Comparison of ENCODE assay signal across 15 cellular contexts in genomic region chr6:106870069-106870468, GRCh38.
A peak's percentile ranks its signal among the peaks of the same experiment; 100 is the strongest.
DNase-seq lines count a peak whose midpoint lies in the region; ATAC-seq, FAIRE-seq and TF ChIP-seq lines count a peak whose summit lies in the region.
"Had no signal": no experiment of that assay in that cellular context is flagged by ENCODE, and none has a peak within 500 bp of the region (broad histone marks: within the 10 kb centered on the region; RNA-seq: fewer than 3 reads in every experiment).

No MANE protein-coding gene starts in this region.

- H3K4me1 Mint-ChIP-seq in activated T-helper 2 cell treated with anti-CD3 and anti-CD28 coated beads, Interferon-gamma antibody, Interleukin-2, Interleukin-4, amounts not matched to agents 10 μg/mL and 5 μg/mL and 100 μg/mL, durations not matched to agents 14 hours and 24 hours and 36 hours (ENCODE audit: low read depth): no peaks in the 10 kb centered on the region
- H3K4me1 Mint-ChIP-seq: CD8-positive, alpha-beta memory T cell had no signal

- H3K36me3 Mint-ChIP-seq in activated T-helper 2 cell treated with anti-CD3 and anti-CD28 coated beads, Interferon-gamma antibody, Interleukin-2, Interleukin-4, amounts not matched to agents 10 μg/mL and 5 μg/mL and 100 μg/mL, durations not matched to agents 14 hours and 24 hours and 36 hours (ENCODE audit: low read depth): no peaks in the 10 kb centered on the region
- H3K36me3 Mint-ChIP-seq: activated naive CD8-positive, alpha-beta T cell; CD8-positive, alpha-beta memory T cell had no signal

- intact Hi-C loops in PC-3 (cut with micrococcal nuclease): no loop called here
- intact Hi-C loops in pancreas (cut with DNase I): no loop called here
- intact Hi-C loops in activated T-helper 2 cell treated with anti-CD3 and anti-CD28 coated beads, Interferon-gamma antibody, Interleukin-2, Interleukin-4, amounts not matched to agents 10 μg/mL and 5 μg/mL and 100 μg/mL, durations not matched to agents 14 hours and 24 hours and 36 hours (cut with micrococcal nuclease): no loop called here

- H3K4me2 ChIP-seq in PC-3 (ENCODE audit: low read length): no peak overlapping the region
- H3K4me2 ChIP-seq: KMS-11 had no signal

- H3K4me1 ChIP-seq in PC-3 (ENCODE audit: insufficient read depth, low read length) (peaks cover 28% of the 10 kb centered on the region; the same call in 1 of the 2 replicates), pancreas (peaks cover 0 to 16% (median 5%) of the 10 kb centered on the region in 3 donors)

- H3F3A ChIP-seq in PC-3 (ENCODE audit: low read length, unreplicated experiment): no peaks in the 10 kb centered on the region

- no TSS peak for BruUV-seq in PC-3 (replicated peaks; lab: Mats Ljungman, UMichigan)

- H3K9me3 Mint-ChIP-seq in activated T-helper 2 cell treated with anti-CD3 and anti-CD28 coated beads, Interferon-gamma antibody, Interleukin-2, Interleukin-4, amounts not matched to agents 10 μg/mL and 5 μg/mL and 100 μg/mL, durations not matched to agents 14 hours and 24 hours and 36 hours: no peaks in the 10 kb centered on the region

- no peak overlapping the region for H3K4me3 ChIP-seq in PC-3 (ENCODE audit: low read length)
- no peak overlapping the region for H3K4me3 ChIP-seq in pancreas
- H3K4me3 ChIP-seq: dorsolateral prefrontal cortex had no signal

- peak; percentile 65 for ATAC-seq in PC-3
- ATAC-seq in pancreas: peak in 3 of 4 donors; percentile 9 to 46 (median 33)
- no peak for ATAC-seq in GM19328 (IDR thresholded peaks at IDR 0.05; ENCODE audit: unreplicated experiment)

- H3K9ac ChIP-seq in PC-3 (ENCODE audit: low read length): no peak overlapping the region
- H3K9ac ChIP-seq: KMS-11 had no signal

- no peaks in the 10 kb centered on the region for H3K9me2 ChIP-seq in PC-3 (replicated peaks; ENCODE audit: low read length)

- H3K27ac ChIP-seq in PC-3 (ENCODE audit: low read length) (peak overlapping the region; percentile 20), epithelial cell of prostate (peak overlapping the region; percentile 97), pancreas (peak overlapping the region in 1 of 4 donors; percentile 1)
- H3K27ac ChIP-seq: dorsolateral prefrontal cortex, KMS-11 had no signal

- H3K4me3 Mint-ChIP-seq in activated T-helper 2 cell treated with anti-CD3 and anti-CD28 coated beads, Interferon-gamma antibody, Interleukin-2, Interleukin-4, amounts not matched to agents 10 μg/mL and 5 μg/mL and 100 μg/mL, durations not matched to agents 14 hours and 24 hours and 36 hours (ENCODE audit: low read depth): no peak overlapping the region
- H3K4me3 Mint-ChIP-seq: activated naive CD8-positive, alpha-beta T cell; CD8-positive, alpha-beta memory T cell; stimulated activated naive CD8-positive, alpha-beta T cell treated with anti-CD3 and anti-CD28 coated beads, Interleukin-15, Interleukin-2, amounts not matched to agents 100 ng/mL and 50 ng/mL, for 24 hours had no signal

- no peaks in the 10 kb centered on the region for H3K27me3 ChIP-seq in PC-3 (ENCODE audit: low read length)
- H3K27me3 ChIP-seq in pancreas: no peaks in the 10 kb centered on the region
- H3K27me3 ChIP-seq: dorsolateral prefrontal cortex had no signal

- H2AFZ ChIP-seq in PC-3 (ENCODE audit: low read length): no peak overlapping the region

- CTCF ChIA-PET in PC-3 (lab: Charles Lee): no interaction called here

- FAIRE-seq in pancreas (lab: Jason Lieb, UNC): no peak

- peaks cover 3% of the 10 kb centered on the region for H3K27me3 Mint-ChIP-seq in activated T-helper 2 cell treated with anti-CD3 and anti-CD28 coated beads, Interferon-gamma antibody, Interleukin-2, Interleukin-4, amounts not matched to agents 10 μg/mL and 5 μg/mL and 100 μg/mL, durations not matched to agents 14 hours and 24 hours and 36 hours (ENCODE audit: low read depth)
- H3K27me3 Mint-ChIP-seq: activated naive CD8-positive, alpha-beta T cell; stimulated activated naive CD8-positive, alpha-beta T cell treated with anti-CD3 and anti-CD28 coated beads, Interleukin-15, Interleukin-2, amounts not matched to agents 100 ng/mL and 50 ng/mL, for 24 hours had no signal

- no peaks in the 10 kb centered on the region for H4K20me1 ChIP-seq in PC-3 (ENCODE audit: low read length)

- 79 to 89% methylated on average over 1 of the region's 1 CpG for WGBS in pancreas, 2 donors

- DNase-seq in EH (ENCODE audit: low read depth): peak; percentile 84
- peak; percentile 75 for DNase-seq in PC-3
- DNase-seq in epithelial cell of prostate (ENCODE audit: low read depth, low spot score): peak; percentile 91
- DNase-seq in pancreas: no peak
- no peak for DNase-seq in DMS79 treated with DMSO at 0.1 percent for 48 hours (lab: John Stamatoyannopoulos, UW)
- DNase-seq in activated T-helper 2 cell treated with anti-CD3 and anti-CD28 coated beads, Interferon-gamma antibody, Interleukin-2, Interleukin-4, amounts not matched to agents 10 μg/mL and 5 μg/mL and 100 μg/mL, durations not matched to agents 14 hours and 24 hours and 36 hours (ENCODE audit: low spot score): no peak
- DNase-seq in NCI-H510A treated with DMSO at 0.1 percent for 48 hours (lab: John Stamatoyannopoulos, UW): no peak
- DNase-seq: CD8-positive, alpha-beta memory T cell; dorsolateral prefrontal cortex; GOT3; posterior cingulate gyrus had no signal

- H3K79me2 ChIP-seq in PC-3 (ENCODE audit: low read length): no peaks in the 10 kb centered on the region

- no peak overlapping the region for H3K27ac Mint-ChIP-seq in activated T-helper 2 cell treated with anti-CD3 and anti-CD28 coated beads, Interferon-gamma antibody, Interleukin-2, Interleukin-4, amounts not matched to agents 10 μg/mL and 5 μg/mL and 100 μg/mL, durations not matched to agents 14 hours and 24 hours and 36 hours
- H3K27ac Mint-ChIP-seq: activated naive CD8-positive, alpha-beta T cell; CD8-positive, alpha-beta memory T cell; stimulated activated naive CD8-positive, alpha-beta T cell treated with anti-CD3 and anti-CD28 coated beads, Interleukin-15, Interleukin-2, amounts not matched to agents 100 ng/mL and 50 ng/mL, for 24 hours had no signal

- TF ChIP-seq CTCF in PC-3 (conservative IDR thresholded peaks at IDR 0.05; ENCODE audit: low read depth, low read length): no peak
- TF ChIP-seq CTCF in pancreas (IDR thresholded peaks at IDR 0.05): no peak

- H3K36me3 ChIP-seq in PC-3 (ENCODE audit: low read depth, low read length) (no peaks in the 10 kb centered on the region), pancreas (no peaks in the 10 kb centered on the region)

- POLR2A ChIA-PET in PC-3 (lab: Charles Lee; ENCODE audit: unreplicated experiment): interaction anchor here (0.5 to 0.6 kb wide), 2 partner anchors 124 to 211 kb away, joined by 3 to 5 read pairs; no protein-coding TSS in a partner anchor

- H3K9me3 ChIP-seq in PC-3 (ENCODE audit: low read length) (no peaks in the 10 kb centered on the region), pancreas (no peaks in the 10 kb centered on the region)

Comparison
In these comparisons a context has a peak if more than half of its experiments do, and no peak if none do; other contexts are left out.
1. DNase-seq: peak in EH (single experiment), PC-3 (single experiment) and epithelial cell of prostate (single experiment); none in pancreas (0 of 6), DMS79 treated with DMSO at 0.1 percent for 48 hours (single experiment), activated T-helper 2 cell treated with anti-CD3 and anti-CD28 coated beads, Interferon-gamma antibody, Interleukin-2, Interleukin-4, amounts not matched to agents 10 μg/mL and 5 μg/mL and 100 μg/mL, durations not matched to agents 14 hours and 24 hours and 36 hours (single experiment) and NCI-H510A treated with DMSO at 0.1 percent for 48 hours (single experiment).